ENCODE assay signal across 1 cellular context in the genomic region with DNA sequence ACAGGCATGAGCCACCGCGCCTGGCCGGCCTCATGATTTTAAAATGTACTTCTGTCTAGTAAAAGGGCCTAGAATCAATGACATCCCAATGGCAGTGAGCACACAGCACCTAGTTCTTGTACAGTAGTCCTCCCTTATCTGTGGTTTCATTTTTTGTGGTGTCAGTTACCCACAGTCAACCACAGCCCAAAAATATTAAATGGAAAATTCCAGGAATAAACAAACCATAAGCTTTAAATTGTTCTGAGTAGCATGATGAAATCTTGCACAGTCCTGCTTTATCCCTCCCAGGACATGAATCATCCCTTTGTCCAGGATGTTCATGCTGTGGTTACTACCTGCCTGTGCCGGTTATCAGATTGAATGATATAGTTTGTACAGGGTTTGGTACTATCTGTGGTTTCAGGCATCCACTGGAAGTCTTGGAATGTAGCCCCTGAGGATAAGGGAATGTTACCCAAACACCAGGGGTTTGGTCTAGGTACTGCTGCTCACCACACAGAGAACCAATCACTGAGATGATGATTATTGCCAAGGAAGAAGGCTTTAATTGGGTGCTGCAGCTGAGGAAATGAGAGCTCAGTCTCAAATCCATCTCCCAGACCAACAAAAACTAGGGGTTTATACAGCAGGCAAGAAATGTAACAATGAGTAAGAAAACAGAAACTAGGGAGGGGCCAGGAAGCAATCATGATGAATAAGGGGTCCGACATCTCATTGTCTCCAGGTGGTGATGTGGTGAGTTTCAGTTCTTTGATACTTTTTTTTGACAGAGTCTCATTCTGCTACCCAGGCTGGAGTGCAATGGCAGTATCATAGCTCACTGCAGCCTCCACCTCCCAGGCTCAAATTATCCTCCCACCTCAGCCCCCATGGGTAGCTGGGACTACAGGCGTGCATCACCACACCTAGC.
TF ChIP-seq lines count a peak whose summit lies in the region.

No MANE protein-coding gene starts in this region.

TF ChIP-seq in HepG2, 621 proteins besides CTCF, POLR2A, EP300 and RAD21:
- TF ChIP-seq MTF2 (CRISPR knock-in tag; IDR thresholded peaks at IDR 0.05; ENCODE audit: borderline replicate concordance) = no peak
- TF ChIP-seq ZMAT3 (CRISPR knock-in tag; conservative IDR thresholded peaks at IDR 0.05) = no peak
- TF ChIP-seq, protein P1, sequence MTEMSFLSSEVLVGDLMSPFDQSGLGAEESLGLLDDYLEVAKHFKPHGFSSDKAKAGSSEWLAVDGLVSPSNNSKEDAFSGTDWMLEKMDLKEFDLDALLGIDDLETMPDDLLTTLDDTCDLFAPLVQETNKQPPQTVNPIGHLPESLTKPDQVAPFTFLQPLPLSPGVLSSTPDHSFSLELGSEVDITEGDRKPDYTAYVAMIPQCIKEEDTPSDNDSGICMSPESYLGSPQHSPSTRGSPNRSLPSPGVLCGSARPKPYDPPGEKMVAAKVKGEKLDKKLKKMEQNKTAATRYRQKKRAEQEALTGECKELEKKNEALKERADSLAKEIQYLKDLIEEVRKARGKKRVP (CRISPR knock-in tag; IDR thresholded peaks at IDR 0.05) = peak in 1 of 2 experiments; percentile 94; a peak in 2 of 4 replicates
- TF ChIP-seq FOSL2 (CRISPR knock-in tag; IDR thresholded peaks at IDR 0.05) = peak; percentile 83
- TF ChIP-seq, protein P2, sequence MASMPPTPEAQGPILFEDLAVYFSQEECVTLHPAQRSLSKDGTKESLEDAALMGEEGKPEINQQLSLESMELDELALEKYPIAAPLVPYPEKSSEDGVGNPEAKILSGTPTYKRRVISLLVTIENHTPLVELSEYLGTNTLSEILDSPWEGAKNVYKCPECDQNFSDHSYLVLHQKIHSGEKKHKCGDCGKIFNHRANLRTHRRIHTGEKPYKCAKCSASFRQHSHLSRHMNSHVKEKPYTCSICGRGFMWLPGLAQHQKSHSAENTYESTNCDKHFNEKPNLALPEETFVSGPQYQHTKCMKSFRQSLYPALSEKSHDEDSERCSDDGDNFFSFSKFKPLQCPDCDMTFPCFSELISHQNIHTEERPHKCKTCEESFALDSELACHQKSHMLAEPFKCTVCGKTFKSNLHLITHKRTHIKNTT (CRISPR knock-in tag; IDR thresholded peaks at IDR 0.05) = no peak
